Comparison of ENCODE assay signal across 8 cellular contexts in genomic region chr12:56129210-56129691, GRCh38. TPM values are rescaled to one million over a fixed set of nuclear protein-coding genes. Genes with fewer than 3 reads are reported as not detected.
DNase-seq lines count a peak whose midpoint lies in the region; ATAC-seq and TF ChIP-seq lines count a peak whose summit lies in the region.

No MANE protein-coding gene starts in this region.

- no peak for ATAC-seq in GM21619 (IDR thresholded peaks at IDR 0.05; ENCODE audit: unreplicated experiment)

- DNase-seq in NK-92 treated with Interleukin-12 subunit alpha and Interleukin-12 subunit beta, amount 100 ng/mL, for 24 hours (lab: John Stamatoyannopoulos, UW): peak; percentile 74
- DNase-seq in NK-92 (lab: John Stamatoyannopoulos, UW; ENCODE audit: unreplicated experiment) (no peak), KBM-7 (peak; percentile 94), UCSD-AML1 (lab: John Stamatoyannopoulos, UW; ENCODE audit: unreplicated experiment) (peak; percentile 91), iris pigment epithelial cell (ENCODE audit: low read depth) (peak; percentile 41)
- peak; percentile 31 to 56 for DNase-seq in stimulated activated CD4-positive, alpha-beta T cell treated with anti-CD3 and anti-CD28 coated beads, Interleukin-15, amount 100 ng/mL, for 48 hours (ENCODE audit: low read depth in 2 of 2)

- H3K9me3 Mint-ChIP-seq in brain: peaks cover 0 to 3% (median 0%) of the 10 kb centered on the region in 5 experiments

- H3K4me1 Mint-ChIP-seq in brain: peaks cover 37% of the 10 kb centered on the region

- peaks cover 16% of the 10 kb centered on the region for H3K27me3 Mint-ChIP-seq in brain

- H3K36me3 Mint-ChIP-seq in brain: peaks cover 36% of the 10 kb centered on the region

- in situ Hi-C loops in KBM-7 (cut with MboI; ENCODE audit: low pct_unique_long_range_greater_than_20kb, low sequenced_read_pairs): no loop called here

- peak overlapping the region; percentile 88 to 97 (median 95) for H3K27ac Mint-ChIP-seq in brain

- TF ChIP-seq CTCF in brain (conservative IDR thresholded peaks at IDR 0.05): no peak

- H3K4me3 Mint-ChIP-seq in brain: peak overlapping the region; percentile 95 to 99 (median 97)

RNA-seq across cellular contexts. Expression of gene ESYT1, which starts 1.2 kb away (rescaled TPM):
- 132 TPM for polyA plus RNA-seq in brain (ENCODE audit: insufficient read depth, low read depth, low replicate concordance)

RNA-seq across cellular contexts. Expression of gene ZC3H10, which starts 11.2 kb away (rescaled TPM):
- 4.0 TPM for polyA plus RNA-seq in brain (ENCODE audit: insufficient read depth, low read depth, low replicate concordance)

RNA-seq across cellular contexts. Expression of gene RPL41, which starts 12.8 kb away (rescaled TPM):
- polyA plus RNA-seq in brain (ENCODE audit: insufficient read depth, low read depth, low replicate concordance): 3,587 TPM

RNA-seq across cellular contexts. Expression of gene MYL6B, which starts 23.1 kb away (rescaled TPM):
- 271 TPM for polyA plus RNA-seq in brain (ENCODE audit: insufficient read depth, low read depth, low replicate concordance)

RNA-seq across cellular contexts. Expression of gene PA2G4, which starts 24.9 kb away (rescaled TPM):
- 169 TPM for polyA plus RNA-seq in brain (ENCODE audit: insufficient read depth, low read depth, low replicate concordance)
